7 cellular contexts compared by ENCODE assay signal in the genomic region with DNA sequence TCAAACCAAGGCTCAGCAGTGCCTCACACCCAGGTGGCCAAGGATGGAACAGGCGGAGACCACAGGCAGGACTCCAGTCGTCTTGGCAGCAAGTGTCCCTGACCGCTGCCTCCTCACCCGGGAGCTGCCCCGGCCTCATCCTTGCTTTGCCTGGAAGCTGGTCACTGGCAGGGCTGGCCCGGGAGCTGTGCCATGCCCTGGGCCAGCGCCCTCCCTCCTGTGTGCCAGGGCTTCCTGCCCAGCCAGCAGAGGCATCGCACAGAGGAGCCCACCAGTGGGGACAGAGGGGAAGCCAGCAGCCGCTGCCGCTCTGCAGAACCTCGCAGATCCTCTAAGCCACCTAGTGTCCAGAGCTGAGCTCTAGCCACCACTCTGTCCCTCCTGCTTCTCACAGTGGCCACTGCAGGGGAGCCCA. TPM values are rescaled to one million over a fixed set of nuclear protein-coding genes. Genes with fewer than 3 reads are reported as not detected.
A peak's percentile ranks its signal among the peaks of the same experiment; 100 is the strongest.
DNase-seq lines count a peak whose midpoint lies in the region; ATAC-seq and TF ChIP-seq lines count a peak whose summit lies in the region.

No MANE protein-coding gene starts in this region.

- H3K4me3 ChIP-seq in cardiac fibroblast (replicated peaks in 1 of 2; ENCODE audit: low read depth in 2 of 2, low read length in 2 of 2): no peak overlapping the region

- POLR2A ChIA-PET in activated CD4-positive, alpha-beta memory T cell treated with anti-CD3 and anti-CD28 coated beads, Interleukin-2, amount 10 ng/mL, durations not matched to agents 7 days and 5 days (lab: Charles Lee): no interaction called here

- no peaks in the 10 kb centered on the region for H3K36me3 Mint-ChIP-seq in activated CD4-positive, alpha-beta memory T cell treated with anti-CD3 and anti-CD28 coated beads, Interleukin-2, amount 10 ng/mL, durations not matched to agents 7 days and 5 days (ENCODE audit: low read depth)

- no peaks in the 10 kb centered on the region for H3K9me3 Mint-ChIP-seq in stimulated activated naive CD8-positive, alpha-beta T cell treated with anti-CD3 and anti-CD28 coated beads, Interleukin-15, amount 100 ng/mL, for 72 hours
- H3K9me3 Mint-ChIP-seq in activated CD4-positive, alpha-beta memory T cell treated with anti-CD3 and anti-CD28 coated beads, Interleukin-2, amount 10 ng/mL, durations not matched to agents 7 days and 5 days: no peaks in the 10 kb centered on the region

- no peak overlapping the region for H3K4me3 Mint-ChIP-seq in stimulated activated naive CD8-positive, alpha-beta T cell treated with anti-CD3 and anti-CD28 coated beads, Interleukin-15, amount 100 ng/mL, for 72 hours
- H3K4me3 Mint-ChIP-seq in activated CD4-positive, alpha-beta memory T cell treated with anti-CD3 and anti-CD28 coated beads, Interleukin-2, amount 10 ng/mL, durations not matched to agents 7 days and 5 days: no peak overlapping the region

- ATAC-seq in stimulated activated naive CD8-positive, alpha-beta T cell treated with anti-CD3 and anti-CD28 coated beads, Interleukin-15, amount 100 ng/mL, for 72 hours: no peak

- H3K27ac Mint-ChIP-seq in stimulated activated naive CD8-positive, alpha-beta T cell treated with anti-CD3 and anti-CD28 coated beads, Interleukin-15, amount 100 ng/mL, for 72 hours: no peak overlapping the region
- no peak overlapping the region for H3K27ac Mint-ChIP-seq in activated CD4-positive, alpha-beta memory T cell treated with anti-CD3 and anti-CD28 coated beads, Interleukin-2, amount 10 ng/mL, durations not matched to agents 7 days and 5 days

- TF ChIP-seq CTCF in LNCAP (IDR thresholded peaks at IDR 0.05): peak; percentile 41
- peak; percentile 26 for TF ChIP-seq CTCF in cardiac fibroblast (IDR thresholded peaks at IDR 0.05; ENCODE audit: low read depth, low read length)

- peaks cover 13% of the 10 kb centered on the region for H3K27me3 Mint-ChIP-seq in stimulated activated naive CD8-positive, alpha-beta T cell treated with anti-CD3 and anti-CD28 coated beads, Interleukin-15, amount 100 ng/mL, for 72 hours
- peaks cover 21% of the 10 kb centered on the region for H3K27me3 Mint-ChIP-seq in activated CD4-positive, alpha-beta memory T cell treated with anti-CD3 and anti-CD28 coated beads, Interleukin-2, amount 10 ng/mL, durations not matched to agents 7 days and 5 days

- no peak for DNase-seq in cardiac fibroblast (ENCODE audit: low read depth in 2 of 2)
- peak; percentile 75 for DNase-seq in left kidney (ENCODE audit: low read depth, low spot score)
- peak; percentile 75 for DNase-seq in superior temporal gyrus (ENCODE audit: extremely low spot score)
- no peak for DNase-seq in middle frontal gyrus (ENCODE audit: extremely low spot score, low spot score)
- DNase-seq in stimulated activated naive CD8-positive, alpha-beta T cell treated with anti-CD3 and anti-CD28 coated beads, Interleukin-15, amount 100 ng/mL, for 72 hours: no peak
- DNase-seq in activated CD4-positive, alpha-beta memory T cell treated with anti-CD3 and anti-CD28 coated beads, Interleukin-2, amount 10 ng/mL, durations not matched to agents 7 days and 5 days: no peak

- CTCF ChIA-PET in activated CD4-positive, alpha-beta memory T cell treated with anti-CD3 and anti-CD28 coated beads, Interleukin-2, amount 10 ng/mL, durations not matched to agents 7 days and 5 days (lab: Charles Lee): no interaction called here

- peaks cover 7% of the 10 kb centered on the region for H3K4me1 Mint-ChIP-seq in stimulated activated naive CD8-positive, alpha-beta T cell treated with anti-CD3 and anti-CD28 coated beads, Interleukin-15, amount 100 ng/mL, for 72 hours
- peaks cover 4% of the 10 kb centered on the region for H3K4me1 Mint-ChIP-seq in activated CD4-positive, alpha-beta memory T cell treated with anti-CD3 and anti-CD28 coated beads, Interleukin-2, amount 10 ng/mL, durations not matched to agents 7 days and 5 days

RNA-seq across cellular contexts. Expression of a gene that starts 7.8 kb away (rescaled TPM):
- 1 to 10 TPM; 8.1 to 9.0 TPM for total RNA-seq in activated CD4-positive, alpha-beta memory T cell treated with anti-CD3 and anti-CD28 coated beads, Interleukin-2, amount 10 ng/mL, durations not matched to agents 7 days and 5 days

Comparison
In these comparisons a context has a peak if more than half of its experiments do, and no peak if none do; other contexts are left out.
1. DNase-seq: peak in left kidney (single experiment) and superior temporal gyrus (single experiment); none in cardiac fibroblast (0 of 2), middle frontal gyrus (single experiment), stimulated activated naive CD8-positive, alpha-beta T cell treated with anti-CD3 and anti-CD28 coated beads, Interleukin-15, amount 100 ng/mL, for 72 hours (0 of 2) and activated CD4-positive, alpha-beta memory T cell treated with anti-CD3 and anti-CD28 coated beads, Interleukin-2, amount 10 ng/mL, durations not matched to agents 7 days and 5 days (single experiment).